In genomic region chr22:45975266-45976161, GRCh38 we compare ENCODE assay signal across 12 cellular contexts. TPM values are rescaled to one million over a fixed set of nuclear protein-coding genes. Genes with fewer than 3 reads are reported as not detected.
DNase-seq lines count a peak whose midpoint lies in the region; ATAC-seq and TF ChIP-seq lines count a peak whose summit lies in the region.
"Had no signal": no experiment of that assay in that cellular context is flagged by ENCODE, and none has a peak within 500 bp of the region (broad histone marks: within the 10 kb centered on the region; RNA-seq: fewer than 3 reads in every experiment).

No MANE protein-coding gene starts in this region.

- H3K36me3 ChIP-seq in esophagus squamous epithelium = no peaks in the 10 kb centered on the region
- no peaks in the 10 kb centered on the region for H3K36me3 ChIP-seq in prostate gland

- TF ChIP-seq CTCF in esophagus squamous epithelium (IDR thresholded peaks at IDR 0.05) (no peak), prostate gland (IDR thresholded peaks at IDR 0.05) (no peak)

- H3K9me3 ChIP-seq in esophagus squamous epithelium (no peaks in the 10 kb centered on the region), prostate gland (no peaks in the 10 kb centered on the region)

- H3K27ac ChIP-seq in esophagus squamous epithelium = peak overlapping the region in 3 of 4 donors; percentile 54 to 89 (median 79)
- H3K27ac ChIP-seq in prostate gland = peak overlapping the region in 1 of 2 donors; percentile 69

- H3K27me3 ChIP-seq in esophagus squamous epithelium = peaks cover 0 to 84% (median 18%) of the 10 kb centered on the region in 4 donors
- no peaks in the 10 kb centered on the region for H3K27me3 ChIP-seq in prostate gland (replicated peaks; ENCODE audit: insufficient read depth)

- DNase-seq in NCI-H1105 treated with DMSO at 0.1 percent for 48 hours (lab: John Stamatoyannopoulos, UW) (peak; percentile 18), NCI-H1105 (lab: John Stamatoyannopoulos, UW) (no peak), RPMI8226 (peak; percentile 54), esophagus squamous epithelium (lab: John Stamatoyannopoulos, UW) (no peak), prostate gland (ENCODE audit: low spot score) (peak; percentile 65), NCI-H1436 treated with DMSO at 0.1 percent for 48 hours (lab: John Stamatoyannopoulos, UW) (no peak), ureter (ENCODE audit: low spot score) (no peak)
- DNase-seq: ACHN, activated gamma-delta T cell, left cardiac atrium had no signal

- intact Hi-C loops in esophagus squamous epithelium (cut with DNase I) = no loop called here
- intact Hi-C loops in prostate gland (cut with DNase I) = no loop called here

- H3K4me1 ChIP-seq in esophagus squamous epithelium (peaks cover 41 to 80% (median 57%) of the 10 kb centered on the region in 3 donors), prostate gland (replicated peaks) (peaks cover 13% of the 10 kb centered on the region)

- WGBS in esophagus squamous epithelium, 2 donors = 20% methylated on average over 9 of the region's 79 CpGs; no CpG with 5 or more reads in 1 of the 2 donors
- 3% methylated on average over 57 of the region's 79 CpGs for WGBS in prostate gland

- TF ChIP-seq POLR2A in esophagus squamous epithelium (IDR thresholded peaks at IDR 0.05) (no peak), prostate gland (IDR thresholded peaks at IDR 0.05) (no peak)

- ATAC-seq in GM18858 (IDR thresholded peaks at IDR 0.05; ENCODE audit: unreplicated experiment) = no peak
- ATAC-seq: left cardiac atrium had no signal

- H3K4me3 ChIP-seq in esophagus squamous epithelium (peak overlapping the region; percentile 65 to 76 (median 71)), prostate gland (peak overlapping the region; percentile 33 to 39)

RNA-seq across cellular contexts. Expression of gene WNT7B, which starts 1.4 kb away (rescaled TPM):
- total RNA-seq in esophagus squamous epithelium (10 to 100 TPM; 10.6 to 27.0 (median 16.1) TPM), prostate gland (1 to 10 TPM; 7.5 to 7.7 TPM), ureter (58.6 TPM)
- total RNA-seq: left cardiac atrium, LHCN-M2 had no signal

Comparison
In these comparisons a context has a peak if more than half of its experiments do, and no peak if none do; other contexts are left out.
1. DNase-seq: peak in NCI-H1105 treated with DMSO at 0.1 percent for 48 hours (single experiment), RPMI8226 (single experiment) and prostate gland (single experiment); none in NCI-H1105 (single experiment), esophagus squamous epithelium (single experiment), NCI-H1436 treated with DMSO at 0.1 percent for 48 hours (single experiment) and ureter (single experiment).